In the genomic region with DNA sequence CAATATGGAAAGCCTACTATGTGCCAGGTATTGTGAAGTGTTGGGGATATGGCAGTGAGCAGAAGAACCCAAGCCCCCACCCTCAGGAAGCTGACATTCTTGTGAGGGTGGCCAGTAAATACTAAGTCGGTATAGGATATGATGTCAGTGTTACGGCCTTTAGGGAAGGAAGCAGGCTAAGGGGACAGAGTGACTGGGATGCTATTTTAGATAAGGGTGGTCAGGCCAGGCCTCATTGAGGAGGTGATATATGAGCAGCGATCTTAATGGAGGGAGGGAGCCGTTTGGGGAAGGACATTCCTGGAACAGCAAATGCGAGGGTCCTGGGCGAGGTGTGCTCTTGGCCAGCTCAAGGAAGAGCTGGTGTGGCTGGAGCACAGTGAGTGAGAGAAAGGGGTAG, we compare ENCODE assay signal across 1 cellular context.
TF ChIP-seq lines count a peak whose summit lies in the region.

No MANE protein-coding gene starts in this region.

TF ChIP-seq in HepG2, 621 proteins besides CTCF, POLR2A, EP300 and RAD21:
- no peak for TF ChIP-seq GABPA (IDR thresholded peaks at IDR 0.05; ENCODE audit: low read depth, low read length)
- no peak for TF ChIP-seq GABPA (CRISPR knock-in tag; IDR thresholded peaks at IDR 0.05; ENCODE audit: low read depth)
TF ChIP-seq in HepG2: peak in this region for 0.
